Comparison of ENCODE assay signal across 13 cellular contexts in genomic region chr4:127967141-127967775, GRCh38. TPM values are rescaled to one million over a fixed set of nuclear protein-coding genes. Genes with fewer than 3 reads are reported as not detected.
A peak's percentile ranks its signal among the peaks of the same experiment; 100 is the strongest.
DNase-seq lines count a peak whose midpoint lies in the region; ATAC-seq and TF ChIP-seq lines count a peak whose summit lies in the region.
"Had no signal": no experiment of that assay in that cellular context is flagged by ENCODE, and none has a peak within 500 bp of the region (broad histone marks: within the 10 kb centered on the region; RNA-seq: fewer than 3 reads in every experiment).

No MANE protein-coding gene starts in this region.

- intact Hi-C loops in activated naive CD4-positive, alpha-beta T cell treated with anti-CD3 and anti-CD28 coated beads for 36 hours (cut with micrococcal nuclease): loop anchor here (5.0 to 10.0 kb wide), 2 partner anchors 362 to 545 kb away; no protein-coding TSS in a partner anchor
- intact Hi-C loops in Panc1 (cut with micrococcal nuclease; ENCODE audit: unreplicated experiment) (no loop called here), gastrocnemius medialis (cut with DNase I; ENCODE audit: low total_unique reads) (loop anchor here (5.0 to 10.0 kb wide), 3 partner anchors 85 to 332 kb away; partner anchors contain the start of genes INTU, PGRMC2 and PLK4)

- BruUV-seq in Panc1 (replicated peaks; lab: Mats Ljungman, UMichigan): no TSS peak

- no peaks in the 10 kb centered on the region for H3K27me3 Mint-ChIP-seq in activated naive CD4-positive, alpha-beta T cell treated with anti-CD3 and anti-CD28 coated beads for 36 hours (ENCODE audit: low read depth)
- no peaks in the 10 kb centered on the region for H3K27me3 Mint-ChIP-seq in activated naive CD4-positive, alpha-beta T cell treated with anti-CD3 and anti-CD28 coated beads, Interleukin-2, amount 10 ng/mL, durations not matched to agents 7 days and 5 days
- H3K27me3 Mint-ChIP-seq in endodermal cell (ENCODE audit: insufficient read depth): no peaks in the 10 kb centered on the region

- peak overlapping the region; percentile 38 to 51 for H3K4me3 ChIP-seq in Panc1 (ENCODE audit: low read depth in 2 of 2, low read length in 2 of 2)
- H3K4me3 ChIP-seq in endodermal cell (ENCODE audit: low read length): no peak overlapping the region
- no peak overlapping the region for H3K4me3 ChIP-seq in gastrocnemius medialis
- H3K4me3 ChIP-seq: upper lobe of right lung had no signal

- H3K27me3 ChIP-seq in Panc1 (ENCODE audit: control insufficient read depth, insufficient read depth, low read length) (no peaks in the 10 kb centered on the region), endodermal cell (ENCODE audit: control insufficient read depth, insufficient read depth, low read length, poor library complexity, severe bottlenecking) (no peaks in the 10 kb centered on the region), gastrocnemius medialis (no peaks in the 10 kb centered on the region)
- H3K27me3 ChIP-seq: upper lobe of right lung had no signal

- CTCF ChIA-PET in activated naive CD4-positive, alpha-beta T cell treated with anti-CD3 and anti-CD28 coated beads for 36 hours (lab: Charles Lee): no interaction called here
- CTCF ChIA-PET in activated naive CD4-positive, alpha-beta T cell treated with anti-CD3 and anti-CD28 coated beads, Interleukin-2, amount 10 ng/mL, durations not matched to agents 7 days and 5 days (lab: Charles Lee): no interaction called here
- CTCF ChIA-PET in Panc1 (lab: Charles Lee): interaction anchor here (0.6 kb wide), 1 partner anchor 79 kb away, joined by 9 read pairs; no protein-coding TSS in a partner anchor

- H3K9me3 Mint-ChIP-seq in activated naive CD4-positive, alpha-beta T cell treated with anti-CD3 and anti-CD28 coated beads for 36 hours: no peaks in the 10 kb centered on the region
- H3K9me3 Mint-ChIP-seq in activated naive CD4-positive, alpha-beta T cell treated with anti-CD3 and anti-CD28 coated beads, Interleukin-2, amount 10 ng/mL, durations not matched to agents 7 days and 5 days: no peaks in the 10 kb centered on the region
- peaks cover 7% of the 10 kb centered on the region for H3K9me3 Mint-ChIP-seq in endodermal cell

- POLR2A ChIA-PET in Panc1 (lab: Charles Lee): no interaction called here

- peaks cover 8% of the 10 kb centered on the region for H3K36me3 Mint-ChIP-seq in activated naive CD4-positive, alpha-beta T cell treated with anti-CD3 and anti-CD28 coated beads for 36 hours (ENCODE audit: low read depth)
- peaks cover 18% of the 10 kb centered on the region for H3K36me3 Mint-ChIP-seq in activated naive CD4-positive, alpha-beta T cell treated with anti-CD3 and anti-CD28 coated beads, Interleukin-2, amount 10 ng/mL, durations not matched to agents 7 days and 5 days
- H3K36me3 Mint-ChIP-seq in endodermal cell (ENCODE audit: low read depth): peaks cover 19% of the 10 kb centered on the region

- H3K9ac ChIP-seq in endodermal cell (ENCODE audit: extremely low read depth, low read length, poor library complexity, severe bottlenecking): no peak overlapping the region
- H3K9ac ChIP-seq: KMS-11 had no signal

- no CpG with 5 or more reads among the region's 1 CpG for WGBS in endodermal cell (ENCODE audit: insufficient coverage in 1 of 2, insufficient read length in 1 of 2), 2 experiments

- no peak overlapping the region for H3K27ac Mint-ChIP-seq in activated naive CD4-positive, alpha-beta T cell treated with anti-CD3 and anti-CD28 coated beads for 36 hours
- H3K27ac Mint-ChIP-seq in activated naive CD4-positive, alpha-beta T cell treated with anti-CD3 and anti-CD28 coated beads, Interleukin-2, amount 10 ng/mL, durations not matched to agents 7 days and 5 days: no peak overlapping the region
- no peak overlapping the region for H3K27ac Mint-ChIP-seq in endodermal cell

- in situ Hi-C loops in Panc1 (cut with HindIII; ENCODE audit: low pct_unique_long_range_greater_than_20kb, low sequenced_read_pairs) (no loop called here), gastrocnemius medialis (cut with MboI; ENCODE audit: low sequenced_read_pairs in 4 of 4) (loop anchor here in 3 of 4 donors (10.0 to 25.0 kb wide), 3 partner anchors 98 to 330 kb away; partner anchors contain the start of genes INTU (in 2 of the 3), HSPA4L (in 1 of the 3) and LARP1B (in 1 of the 3))

- TF ChIP-seq CTCF in Panc1 (IDR thresholded peaks at IDR 0.05) (no peak), endodermal cell (conservative IDR thresholded peaks at IDR 0.05) (no peak), gastrocnemius medialis (IDR thresholded peaks at IDR 0.05 in 4 of 5, conservative IDR thresholded peaks at IDR 0.05 in 1 of 5) (no peak)

- peak; percentile 10 for DNase-seq in activated naive CD4-positive, alpha-beta T cell treated with anti-CD3 and anti-CD28 coated beads for 36 hours
- no peak for DNase-seq in activated naive CD4-positive, alpha-beta T cell treated with anti-CD3 and anti-CD28 coated beads, Interleukin-2, amount 10 ng/mL, durations not matched to agents 7 days and 5 days
- DNase-seq in Panc1 (ENCODE audit: low read depth, low spot score) (no peak), endodermal cell (no peak), gastrocnemius medialis (no peak), globus pallidus (ENCODE audit: low spot score) (no peak), SIG-M5 (lab: John Stamatoyannopoulos, UW) (no peak)
- DNase-seq in stimulated activated CD4-positive, alpha-beta T cell treated with anti-CD3 and anti-CD28 coated beads, Interleukin-15, amount 100 ng/mL, for 24 hours: no peak
- DNase-seq: amniotic stem cell; effector memory CD4-positive, alpha-beta T cell; upper lobe of right lung; WERI-Rb-1 had no signal

- peak overlapping the region; percentile 19 for H3K4me3 Mint-ChIP-seq in activated naive CD4-positive, alpha-beta T cell treated with anti-CD3 and anti-CD28 coated beads for 36 hours
- no peak overlapping the region for H3K4me3 Mint-ChIP-seq in activated naive CD4-positive, alpha-beta T cell treated with anti-CD3 and anti-CD28 coated beads, Interleukin-2, amount 10 ng/mL, durations not matched to agents 7 days and 5 days
- peak overlapping the region; percentile 13 for H3K4me3 Mint-ChIP-seq in endodermal cell

- H3K36me3 ChIP-seq in Panc1 (ENCODE audit: control insufficient read depth, insufficient read depth, low read length) (peaks cover 4% of the 10 kb centered on the region; the same call in 1 of the 2 replicates), endodermal cell (ENCODE audit: control insufficient read depth, insufficient read depth, low read length) (peaks cover 13% of the 10 kb centered on the region), gastrocnemius medialis (no peaks in the 10 kb centered on the region)
- H3K36me3 ChIP-seq: upper lobe of right lung had no signal

- peak overlapping the region; percentile 71 for H3K27ac ChIP-seq in Panc1 (ENCODE audit: low read length)
- H3K27ac ChIP-seq in endodermal cell (ENCODE audit: low read depth, low read length): no peak overlapping the region
- H3K27ac ChIP-seq in gastrocnemius medialis: peak overlapping the region in 3 of 4 donors; percentile 3 to 34 (median 25)
- H3K27ac ChIP-seq: KMS-11, upper lobe of right lung, WERI-Rb-1 had no signal

- peaks cover 32% of the 10 kb centered on the region for H3K4me1 Mint-ChIP-seq in activated naive CD4-positive, alpha-beta T cell treated with anti-CD3 and anti-CD28 coated beads for 36 hours (ENCODE audit: low read depth)
- H3K4me1 Mint-ChIP-seq in activated naive CD4-positive, alpha-beta T cell treated with anti-CD3 and anti-CD28 coated beads, Interleukin-2, amount 10 ng/mL, durations not matched to agents 7 days and 5 days: peaks cover 41% of the 10 kb centered on the region
- peaks cover 7% of the 10 kb centered on the region for H3K4me1 Mint-ChIP-seq in endodermal cell

- H3K4me1 ChIP-seq in Panc1 (ENCODE audit: control insufficient read depth, insufficient read depth, low read length): peaks cover 15% of the 10 kb centered on the region
- H3K4me1 ChIP-seq in endodermal cell (ENCODE audit: control insufficient read depth, insufficient read depth, low read length): no peaks in the 10 kb centered on the region
- peaks cover 8 to 18% of the 10 kb centered on the region in 2 donors for H3K4me1 ChIP-seq in gastrocnemius medialis

- H3K9me3 ChIP-seq in Panc1 (ENCODE audit: control insufficient read depth, insufficient read depth, low read depth, low read length) (no peaks in the 10 kb centered on the region), endodermal cell (ENCODE audit: control insufficient read depth, low read length) (peaks cover 13% of the 10 kb centered on the region), gastrocnemius medialis (no peaks in the 10 kb centered on the region)
- H3K9me3 ChIP-seq: upper lobe of right lung had no signal

- ATAC-seq in Panc1 (no peak), gastrocnemius medialis (no peak)
- ATAC-seq: upper lobe of right lung had no signal

- TF ChIP-seq POLR2A in gastrocnemius medialis (IDR thresholded peaks at IDR 0.05): no peak

RNA-seq across cellular contexts. Expression of gene ABHD18, which starts 2.1 kb away (rescaled TPM):
- 10 to 100 TPM; 17.0 to 17.5 TPM for total RNA-seq in activated naive CD4-positive, alpha-beta T cell treated with anti-CD3 and anti-CD28 coated beads for 36 hours
- total RNA-seq in Panc1 (2021; ENCODE audit: unreplicated experiment) (7.4 TPM), endodermal cell (10 to 100 TPM; 17.1 to 18.5 TPM), gastrocnemius medialis (1 to 10 TPM; 3.9 to 7.8 (median 5.8) TPM)
- 1.8 TPM for polyA plus RNA-seq in Panc1 (2012; ENCODE audit: insufficient read length)
- 10.2 TPM for polyA plus RNA-seq in endodermal cell (2013, experiment 1 of 2)
- 9.6 TPM for polyA plus RNA-seq in endodermal cell (2013, experiment 2 of 2)

RNA-seq across cellular contexts. Expression of gene MFSD8, which starts 2.3 kb away (rescaled TPM):
- total RNA-seq in activated naive CD4-positive, alpha-beta T cell treated with anti-CD3 and anti-CD28 coated beads for 36 hours: 10 to 100 TPM; 11.1 to 11.2 TPM
- total RNA-seq in Panc1 (2021; ENCODE audit: unreplicated experiment) (15.1 TPM), endodermal cell (10 to 100 TPM; 23.8 to 25.2 TPM), gastrocnemius medialis (10 to 100 TPM in 1 of 4 donors, 1 to 10 TPM in 3; 5.6 to 13.2 (median 7.5) TPM)
- 5.9 TPM for polyA plus RNA-seq in Panc1 (2012; ENCODE audit: insufficient read length)
- 19.9 TPM for polyA plus RNA-seq in endodermal cell (2013, experiment 1 of 2)
- 18.5 TPM for polyA plus RNA-seq in endodermal cell (2013, experiment 2 of 2)

Comparison
In these comparisons a context has a peak if more than half of its experiments do, and no peak if none do; other contexts are left out.
1. H3K4me3 ChIP-seq: peak in Panc1 (2 of 2); none in endodermal cell (single experiment) and gastrocnemius medialis (0 of 4).